Comparison of ENCODE assay signal across 21 cellular contexts in genomic region chr2:34252111-34252510, GRCh38.
DNase-seq lines count a peak whose midpoint lies in the region; ATAC-seq and TF ChIP-seq lines count a peak whose summit lies in the region.
"Had no signal": no experiment of that assay in that cellular context is flagged by ENCODE, and none has a peak within 500 bp of the region (broad histone marks: within the 10 kb centered on the region; RNA-seq: fewer than 3 reads in every experiment).

No MANE protein-coding gene starts in this region.

- H3K9me3 Mint-ChIP-seq in GM23338, result no peaks in the 10 kb centered on the region

- H3K9me3 ChIP-seq in left lung (no peaks in the 10 kb centered on the region), transverse colon (no peaks in the 10 kb centered on the region)
- H3K9me3 ChIP-seq: BLaER1, HAP-1 had no signal

- no peak overlapping the region for H3K27ac ChIP-seq in left lung
- H3K27ac ChIP-seq in transverse colon, result peak overlapping the region in 3 of 4 donors; percentile 18 to 53 (median 35)
- no peak overlapping the region for H3K27ac ChIP-seq in GM23338 (ENCODE audit: low read depth)
- H3K27ac ChIP-seq: 22Rv1, BLaER1, C4-2B had no signal

- peak; percentile 19 for DNase-seq in DMS53 (lab: John Stamatoyannopoulos, UW)
- DNase-seq in DMS53 treated with DMSO at 0.1 percent for 48 hours (lab: John Stamatoyannopoulos, UW; ENCODE audit: unreplicated experiment), result no peak
- peak; percentile 58 for DNase-seq in NCI-H82 (lab: John Stamatoyannopoulos, UW)
- DNase-seq in left lung, result no peak
- DNase-seq in transverse colon, result no peak
- no peak for DNase-seq in GM23338 (ENCODE audit: low spot score)
- no peak for DNase-seq in CD1c-positive myeloid dendritic cell (ENCODE audit: extremely low spot score)
- DNase-seq: CD4-positive, alpha-beta T cell; CD8-positive, alpha-beta memory T cell; DMS79; EL; GDM1; GOT3; HFFc6 had no signal

- H3K36me3 Mint-ChIP-seq in GM23338 (ENCODE audit: low read depth), result no peaks in the 10 kb centered on the region
- H3K36me3 Mint-ChIP-seq: CD8-positive, alpha-beta memory T cell had no signal

- no peaks in the 10 kb centered on the region for H3F3A ChIP-seq in GM23338 (replicated peaks; ENCODE audit: low read depth)

- H4K20me1 ChIP-seq in GM23338 (replicated peaks; ENCODE audit: insufficient read depth), result no peaks in the 10 kb centered on the region
- H4K20me1 ChIP-seq: BLaER1 had no signal

- no peak overlapping the region for H3K4me3 Mint-ChIP-seq in GM23338
- H3K4me3 Mint-ChIP-seq: B cell; CD4-positive, alpha-beta T cell; CD8-positive, alpha-beta memory T cell; HFFc6 had no signal

- in situ Hi-C loops in transverse colon (cut with MboI; ENCODE audit: low pct_ligation_motif_present in 1 of 4, low pct_unique_long_range_greater_than_20kb in 1 of 4, low sequenced_read_pairs in 3 of 4), result no loop called here

- H3K79me2 ChIP-seq in GM23338 (replicated peaks; ENCODE audit: insufficient read depth), result no peaks in the 10 kb centered on the region

- 32 to 37% methylated on average over 3 of the region's 3 CpGs for WGBS in transverse colon (ENCODE audit: low coverage in 1 of 2), 2 donors

- peak; percentile 40 for ATAC-seq in left lung
- ATAC-seq in HG02884 (IDR thresholded peaks at IDR 0.05; ENCODE audit: unreplicated experiment), result no peak
- no peak for ATAC-seq in GM23338
- ATAC-seq: GM12878 had no signal

- TF ChIP-seq CTCF in left lung (IDR thresholded peaks at IDR 0.05) (no peak), transverse colon (IDR thresholded peaks at IDR 0.05) (no peak), GM23338 (conservative IDR thresholded peaks at IDR 0.05; ENCODE audit: low read depth in 2 of 2) (no peak)

- no peak overlapping the region for H3K4me3 ChIP-seq in left lung
- H3K4me3 ChIP-seq in transverse colon, result no peak overlapping the region
- no peak overlapping the region for H3K4me3 ChIP-seq in GM23338
- H3K4me3 ChIP-seq: BLaER1, GM12878, HAP-1 had no signal

- H2AFZ ChIP-seq in GM23338, result no peak overlapping the region

- no peak overlapping the region for H3K27ac Mint-ChIP-seq in GM23338
- H3K27ac Mint-ChIP-seq: B cell; CD4-positive, alpha-beta T cell; CD8-positive, alpha-beta memory T cell; HFFc6 had no signal

- 0 out of 2 replicates have a peak, but pooled peaks cover 9% of the 10 kb centered on the region for H3K9me2 ChIP-seq in GM23338 (ENCODE audit: insufficient read depth)

- intact Hi-C loops in left lung (cut with DNase I) (no loop called here), transverse colon (cut with DNase I; ENCODE audit: low total_unique reads) (no loop called here)

- peaks cover 3% of the 10 kb centered on the region; the same call in 1 of the 3 replicates for H3K4me1 Mint-ChIP-seq in GM23338
- H3K4me1 Mint-ChIP-seq: B cell; CD8-positive, alpha-beta memory T cell had no signal

- no peaks in the 10 kb centered on the region for H3K36me3 ChIP-seq in left lung
- no peaks in the 10 kb centered on the region for H3K36me3 ChIP-seq in transverse colon
- H3K36me3 ChIP-seq in GM23338 (ENCODE audit: insufficient read depth), result no peaks in the 10 kb centered on the region
- H3K36me3 ChIP-seq: BLaER1, HAP-1 had no signal

- H3K4me2 ChIP-seq in GM23338, result no peak overlapping the region
- H3K4me2 ChIP-seq: BLaER1 had no signal

- H3K27me3 ChIP-seq in left lung (no peaks in the 10 kb centered on the region), transverse colon (no peaks in the 10 kb centered on the region), GM23338 (ENCODE audit: insufficient read depth) (no peaks in the 10 kb centered on the region)
- H3K27me3 ChIP-seq: BLaER1 had no signal

- no peak for TF ChIP-seq POLR2A in transverse colon (IDR thresholded peaks at IDR 0.05)

- TF ChIP-seq EP300 in transverse colon (IDR thresholded peaks at IDR 0.05; ENCODE audit: low read depth), result no peak

- H3K4me1 ChIP-seq in left lung (no peaks in the 10 kb centered on the region), transverse colon (peaks cover 0 to 20% (median 9%) of the 10 kb centered on the region in 4 donors), GM23338 (ENCODE audit: insufficient read depth) (no peaks in the 10 kb centered on the region)
- H3K4me1 ChIP-seq: BLaER1, HAP-1 had no signal

- no peaks in the 10 kb centered on the region for H3K27me3 Mint-ChIP-seq in GM23338 (ENCODE audit: insufficient read depth, low read depth, poor library complexity)
- H3K27me3 Mint-ChIP-seq: B cell; CD4-positive, alpha-beta T cell; CD8-positive, alpha-beta memory T cell had no signal

TF ChIP-seq in GM23338, 12 proteins besides CTCF, POLR2A, EP300 and RAD21 (continues in another document):
- TF ChIP-seq ZNF114 (CRISPR knock-in tag; IDR thresholded peaks at IDR 0.05) (no peak), ZNF462 (CRISPR knock-in tag; IDR thresholded peaks at IDR 0.05) (no peak), EZH2phosphoT487 (IDR thresholded peaks at IDR 0.05; ENCODE audit: unreplicated experiment) (no peak), JUNB (IDR thresholded peaks at IDR 0.05; ENCODE audit: unreplicated experiment) (no peak), NANOG (IDR thresholded peaks at IDR 0.05; ENCODE audit: borderline replicate concordance) (no peak)

Comparison
In these comparisons a context has a peak if more than half of its experiments do, and no peak if none do; other contexts are left out.
1. DNase-seq: peak in DMS53 (single experiment) and NCI-H82 (single experiment); none in DMS53 treated with DMSO at 0.1 percent for 48 hours (single experiment), left lung (0 of 2), transverse colon (single experiment), GM23338 (single experiment) and CD1c-positive myeloid dendritic cell (single experiment).
2. H3K27ac ChIP-seq: peak in transverse colon (3 of 4); none in left lung (0 of 2) and GM23338 (single experiment).